ENCODE assay signal across 22 cellular contexts in genomic region chr2:211649331-211649730, GRCh38.
DNase-seq lines count a peak whose midpoint lies in the region; ATAC-seq lines count a peak whose summit lies in the region.
"Had no signal": no experiment of that assay in that cellular context is flagged by ENCODE, and none has a peak within 500 bp of the region (broad histone marks: within the 10 kb centered on the region; RNA-seq: fewer than 3 reads in every experiment).

No MANE protein-coding gene starts in this region.

- H3K27ac ChIP-seq in neuronal stem cell (replicated peaks; ENCODE audit: low read length) = no peak overlapping the region
- H3K27ac ChIP-seq: A549; BLaER1 treated with 17β-estradiol and CSF1 and Interleukin-3, amounts not matched to agents 10 nM and 100 nM had no signal

- no peak overlapping the region for H2BK5ac ChIP-seq in neuronal stem cell (ENCODE audit: low read length)

- H3K4me3 ChIP-seq in neuronal stem cell (ENCODE audit: low read length in 2 of 2) = no peak overlapping the region
- H3K4me3 ChIP-seq: A549; BLaER1 treated with 17β-estradiol and CSF1 and Interleukin-3, amounts not matched to agents 10 nM and 100 nM; HAP-1 had no signal

- no peak overlapping the region for H3K18ac ChIP-seq in neuronal stem cell (ENCODE audit: low read length)

- no peak overlapping the region for H2BK120ac ChIP-seq in neuronal stem cell (ENCODE audit: low read depth, low read length)

- no peak overlapping the region for H2BK12ac ChIP-seq in neuronal stem cell (ENCODE audit: low read length)

- H2AFZ ChIP-seq in neuronal stem cell (ENCODE audit: low read length) = no peak overlapping the region

- H3K36me3 ChIP-seq in neuronal stem cell (replicated peaks in 1 of 2; ENCODE audit: control insufficient read depth in 2 of 2, insufficient read depth in 2 of 2, low read length in 2 of 2) = no peaks in the 10 kb centered on the region
- H3K36me3 ChIP-seq: BE2C; BLaER1 treated with 17β-estradiol and CSF1 and Interleukin-3, amounts not matched to agents 10 nM and 100 nM; HAP-1 had no signal

- no peak overlapping the region for H4K8ac ChIP-seq in neuronal stem cell (ENCODE audit: low read depth, low read length)

- H3K14ac ChIP-seq in neuronal stem cell (ENCODE audit: low read length) = no peak overlapping the region

- DNase-seq in NCI-H69 (lab: John Stamatoyannopoulos, UW) = peak; percentile 2
- peak; percentile 15 for DNase-seq in medulla oblongata (ENCODE audit: extremely low spot score)
- DNase-seq in neuronal stem cell (ENCODE audit: low spot score) = peak; percentile 29
- no peak for DNase-seq in OCI-M1 (lab: John Stamatoyannopoulos, UW)
- no peak for DNase-seq in cerebellar cortex (ENCODE audit: low spot score)
- DNase-seq: 8988T; ACHN; AML-193; BE2C; Calu3; CD4-positive, alpha-beta T cell; CD8-positive, alpha-beta memory T cell; COR-L47; DMS53; DMS79 treated with DMSO at 0.1 percent for 48 hours; GF-D8; GOT3; HFFc6 had no signal

- no peaks in the 10 kb centered on the region for H3K9me3 ChIP-seq in neuronal stem cell (replicated peaks in 1 of 2; ENCODE audit: control insufficient read depth in 2 of 2, insufficient read depth in 1 of 2, low read depth in 1 of 2, low read length in 2 of 2)
- H3K9me3 ChIP-seq: A549; BE2C; BLaER1 treated with 17β-estradiol and CSF1 and Interleukin-3, amounts not matched to agents 10 nM and 100 nM; HAP-1 had no signal

- no peak overlapping the region for H3K4ac ChIP-seq in neuronal stem cell (ENCODE audit: low read length)

- WGBS in neuronal stem cell (ENCODE audit: extremely low coverage in 2 of 2, insufficient read length in 2 of 2, insufficient replicate concordance in 1 of 2), 2 donors = no CpG with 5 or more reads among the region's 2 CpGs

- H3K79me1 ChIP-seq in neuronal stem cell (ENCODE audit: low read depth, low read length) = no peaks in the 10 kb centered on the region

- H3K9ac ChIP-seq in neuronal stem cell (ENCODE audit: low read depth, low read length, poor library complexity) = no peak overlapping the region
- H3K9ac ChIP-seq: BLaER1 treated with 17β-estradiol and CSF1 and Interleukin-3, amounts not matched to agents 10 nM and 100 nM had no signal

- H4K91ac ChIP-seq in neuronal stem cell (ENCODE audit: low read depth, low read length, poor library complexity) = no peak overlapping the region

- no peak overlapping the region for H2AK5ac ChIP-seq in neuronal stem cell (ENCODE audit: low read depth, low read length)

- H3K27me3 ChIP-seq in neuronal stem cell (ENCODE audit: control insufficient read depth in 3 of 3, insufficient read depth in 3 of 3, low read depth in 1 of 3, low read length in 3 of 3) = no peaks in the 10 kb centered on the region
- H3K27me3 ChIP-seq: BE2C; BLaER1 treated with 17β-estradiol and CSF1 and Interleukin-3, amounts not matched to agents 10 nM and 100 nM had no signal

- H3K23ac ChIP-seq in neuronal stem cell (ENCODE audit: low read depth, low read length, poor library complexity) = no peak overlapping the region

- peaks cover 0 to 8% of the 10 kb centered on the region in 2 donors for H3K4me1 ChIP-seq in neuronal stem cell (ENCODE audit: control insufficient read depth in 2 of 2, insufficient read depth in 1 of 2, low read depth in 1 of 2, low read length in 2 of 2)
- H3K4me1 ChIP-seq: A549; BE2C; BLaER1 treated with 17β-estradiol and CSF1 and Interleukin-3, amounts not matched to agents 10 nM and 100 nM had no signal

- no peak overlapping the region for H3K4me2 ChIP-seq in neuronal stem cell (ENCODE audit: insufficient read depth, low read length, poor library complexity, severe bottlenecking)
- H3K4me2 ChIP-seq: A549; BLaER1 treated with 17β-estradiol and CSF1 and Interleukin-3, amounts not matched to agents 10 nM and 100 nM had no signal

- ATAC-seq in GM18511 (IDR thresholded peaks at IDR 0.05; ENCODE audit: unreplicated experiment) = no peak
- ATAC-seq: A549 had no signal

- H2BK15ac ChIP-seq in neuronal stem cell (ENCODE audit: low read length) = no peak overlapping the region

Comparison
In these comparisons a context has a peak if more than half of its experiments do, and no peak if none do; other contexts are left out.
1. DNase-seq: peak in NCI-H69 (single experiment), medulla oblongata (single experiment) and neuronal stem cell (single experiment); none in OCI-M1 (single experiment) and cerebellar cortex (single experiment).